2 cellular contexts compared by ENCODE assay signal in genomic region chr13:93740334-93740733, GRCh38.
TF ChIP-seq lines count a peak whose summit lies in the region.

No MANE protein-coding gene starts in this region.

TF ChIP-seq in HEK293, 187 proteins besides CTCF, POLR2A, EP300 and RAD21 (continued from another document):
- TF ChIP-seq FEZF1 (tag by site-specific recombination; IDR thresholded peaks at IDR 0.05) (peak; percentile 84), BCL6B (tag by site-specific recombination; IDR thresholded peaks at IDR 0.05) (peak; percentile 49; the same call in 1 of the 2 replicates), GLI2 (tag by site-specific recombination; IDR thresholded peaks at IDR 0.05; ENCODE audit: borderline replicate concordance, low read depth) (0 out of 2 replicates have a peak, but pooled peaks have one; percentile 7), ZNF624 (tag by site-specific recombination; IDR thresholded peaks at IDR 0.05) (no peak), MYNN (tag by site-specific recombination; IDR thresholded peaks at IDR 0.05; ENCODE audit: borderline replicate concordance) (no peak), ZNF366 (tag by site-specific recombination; conservative IDR thresholded peaks at IDR 0.05) (0 out of 2 replicates have a peak, but pooled peaks have one; percentile 35), ZNF660 (tag by site-specific recombination; IDR thresholded peaks at IDR 0.05) (no peak), ZNF341 (tag by site-specific recombination; IDR thresholded peaks at IDR 0.05; ENCODE audit: low read depth) (no peak), PRDM6 (tag by site-specific recombination; IDR thresholded peaks at IDR 0.05) (peak; percentile 68), TCF7L2 (IDR thresholded peaks at IDR 0.05; ENCODE audit: borderline replicate concordance, low read depth, low read length) (peak; percentile 91), ZNF26 (tag by site-specific recombination; IDR thresholded peaks at IDR 0.05) (no peak)

TF ChIP-seq in SK-N-SH treated with all-trans-retinoic acid at 6 μM for 48 hours, 23 proteins besides CTCF, POLR2A, EP300 and RAD21 (continued from another document):
- TF ChIP-seq TSHZ2 (CRISPR knock-in tag; IDR thresholded peaks at IDR 0.05) (peak; percentile 80; the same call in 1 of the 2 replicates), ISL1 (CRISPR knock-in tag; IDR thresholded peaks at IDR 0.05) (peak; percentile 99), POU6F1 (CRISPR knock-in tag; IDR thresholded peaks at IDR 0.05; ENCODE audit: borderline replicate concordance, low read depth) (peak; percentile 73; the same call in 1 of the 2 replicates), ZC3H10 (CRISPR knock-in tag; IDR thresholded peaks at IDR 0.05) (no peak), SNAI2 (CRISPR knock-in tag; IDR thresholded peaks at IDR 0.05) (peak; percentile 68; the same call in 1 of the 2 replicates), RARB (CRISPR knock-in tag; IDR thresholded peaks at IDR 0.05) (no peak), PATZ1 (CRISPR knock-in tag; IDR thresholded peaks at IDR 0.05; ENCODE audit: borderline replicate concordance) (0 out of 2 replicates have a peak, but pooled peaks have one; percentile 45), ARNTL (CRISPR knock-in tag; IDR thresholded peaks at IDR 0.05; ENCODE audit: borderline replicate concordance, low read depth) (no peak), ZFP3 (CRISPR knock-in tag; IDR thresholded peaks at IDR 0.05) (no peak), CREB5 (CRISPR knock-in tag; IDR thresholded peaks at IDR 0.05; ENCODE audit: low read depth) (peak; percentile 71)
TF ChIP-seq in SK-N-SH treated with all-trans-retinoic acid at 6 μM for 48 hours: peak in this region for 8.
